Comparison of ENCODE assay signal across 8 cellular contexts in genomic region chr15:94230436-94230885, GRCh38. TPM values are rescaled to one million over a fixed set of nuclear protein-coding genes. Genes with fewer than 3 reads are reported as not detected.
DNase-seq lines count a peak whose midpoint lies in the region; FAIRE-seq and TF ChIP-seq lines count a peak whose summit lies in the region.

No MANE protein-coding gene starts in this region.

- no peaks in the 10 kb centered on the region for H4K20me1 ChIP-seq in keratinocyte (ENCODE audit: control insufficient read depth, extremely low read depth, insufficient read depth, low read length)

- no peaks in the 10 kb centered on the region for H3K36me3 ChIP-seq in adipocyte (ENCODE audit: control insufficient read depth, insufficient read depth, low read length, severe bottlenecking)
- no peaks in the 10 kb centered on the region for H3K36me3 ChIP-seq in keratinocyte (ENCODE audit: control insufficient read depth in 2 of 2, extremely low read depth in 1 of 2, insufficient read depth in 2 of 2, low read length in 2 of 2)
- H3K36me3 ChIP-seq in stomach, result no peaks in the 10 kb centered on the region

- H3K4me1 ChIP-seq in adipocyte (ENCODE audit: control insufficient read depth, insufficient read depth, low read length), result peaks cover 51% of the 10 kb centered on the region
- peaks cover 45% of the 10 kb centered on the region for H3K4me1 ChIP-seq in keratinocyte (ENCODE audit: control insufficient read depth, extremely low read depth, insufficient read depth, low read length)
- H3K4me1 ChIP-seq in stomach, result peaks cover 0 to 45% (median 21%) of the 10 kb centered on the region in 4 donors

- 9 to 20% (median 14%) methylated on average over 11 of the region's 11 CpGs for WGBS in stomach, 5 donors

- DNase-seq in NCI-H1694 treated with DMSO at 0.1 percent for 48 hours (lab: John Stamatoyannopoulos, UW) (peak; percentile 2), NCI-H1694 (lab: John Stamatoyannopoulos, UW) (no peak), adipocyte (ENCODE audit: low read depth) (no peak), keratinocyte (ENCODE audit: low read depth, low spot score) (no peak), stomach (no peak), NCI-H510A treated with DMSO at 0.1 percent for 48 hours (lab: John Stamatoyannopoulos, UW) (no peak), NOMO-1 treated with DMSO at 0.1 percent for 48 hours (lab: John Stamatoyannopoulos, UW; ENCODE audit: unreplicated experiment) (no peak)
- no peak for DNase-seq in NK-92 treated with Interleukin-12 subunit alpha and Interleukin-12 subunit beta, amount 100 ng/mL, for 24 hours (lab: John Stamatoyannopoulos, UW)

- H3K4me2 ChIP-seq in keratinocyte (ENCODE audit: control insufficient read depth, extremely low read depth, insufficient read depth, low read depth, low read length), result peak overlapping the region; percentile 95

- peaks cover 35% of the 10 kb centered on the region for H3K79me2 ChIP-seq in keratinocyte (ENCODE audit: control insufficient read depth, insufficient read depth, low read length)

- H3K9ac ChIP-seq in adipocyte (ENCODE audit: low read length) (peak overlapping the region; percentile 87), keratinocyte (ENCODE audit: control insufficient read depth, extremely low read depth, insufficient read depth, low read length) (peak overlapping the region; percentile 95)

- intact Hi-C loops in stomach (cut with DNase I; ENCODE audit: low total_unique reads), result no loop called here

- H3K27ac ChIP-seq in keratinocyte (ENCODE audit: control insufficient read depth, insufficient read depth, low read length), result peak overlapping the region; percentile 99
- peak overlapping the region; percentile 78 to 91 (median 85) for H3K27ac ChIP-seq in stomach

- TF ChIP-seq CTCF in keratinocyte (optimal IDR thresholded peaks at IDR 0.05 in 1 of 3, IDR thresholded peaks at IDR 0.05 in 1 of 3, conservative IDR thresholded peaks at IDR 0.05 in 1 of 3; ENCODE audit: extremely low read depth in 1 of 3, insufficient read depth in 2 of 3, low read length in 3 of 3) (no peak), stomach (IDR thresholded peaks at IDR 0.05) (no peak)

- peak; percentile 20 for FAIRE-seq in keratinocyte (lab: Jason Lieb, UNC)

- no peaks in the 10 kb centered on the region for H3K9me1 ChIP-seq in keratinocyte (ENCODE audit: control insufficient read depth, extremely low read depth, insufficient read depth, low read length)

- H3K4me3 ChIP-seq in adipocyte (ENCODE audit: low read length), result peak overlapping the region; percentile 86
- peak overlapping the region; percentile 67 to 96 (median 93) for H3K4me3 ChIP-seq in keratinocyte (ENCODE audit: control insufficient read depth in 2 of 3, extremely low read depth in 1 of 3, insufficient read depth in 2 of 3, low read depth in 1 of 3, low read length in 3 of 3)
- peak overlapping the region; percentile 61 to 71 (median 64) for H3K4me3 ChIP-seq in stomach

- no peak for TF ChIP-seq POLR2A in stomach (IDR thresholded peaks at IDR 0.05)

- no peaks in the 10 kb centered on the region for H3K27me3 ChIP-seq in adipocyte (replicated peaks; ENCODE audit: control insufficient read depth, insufficient read depth, low read length)
- no peaks in the 10 kb centered on the region for H3K27me3 ChIP-seq in keratinocyte (ENCODE audit: control insufficient read depth, extremely low read depth, insufficient read depth, low read length)
- no peaks in the 10 kb centered on the region for H3K27me3 ChIP-seq in stomach

- dilution Hi-C loops in keratinocyte (cut with MboI; ENCODE audit: extremely low pct_ligation_motif_present, low sequenced_read_pairs), result no loop called here

- H3K9me3 ChIP-seq in adipocyte (ENCODE audit: control insufficient read depth, low read length), result no peaks in the 10 kb centered on the region
- H3K9me3 ChIP-seq in keratinocyte (ENCODE audit: control insufficient read depth, low read depth, low read length), result no peaks in the 10 kb centered on the region
- no peaks in the 10 kb centered on the region for H3K9me3 ChIP-seq in stomach

- no peak for TF ChIP-seq EP300 in stomach (IDR thresholded peaks at IDR 0.05)

- H2AFZ ChIP-seq in keratinocyte (ENCODE audit: control insufficient read depth, low read length), result peak overlapping the region; percentile 95

RNA-seq across cellular contexts. Expression of gene MCTP2, which starts 0.9 kb away (rescaled TPM):
- 21.2 to 22.4 TPM (median 22.0 TPM) in 3 replicates for polyA plus RNA-seq in keratinocyte
- polyA plus RNA-seq in keratinocyte (2011; ENCODE audit: low read depth), result 6.9 TPM
- 12.4 and 15.5 TPM in 2 replicates for polyA plus RNA-seq in keratinocyte (2011; cell fraction: cytosol; rRNA removed)
- 46.6 and 49.7 TPM in 2 replicates for polyA plus RNA-seq in keratinocyte (2011; cell fraction: nucleus; rRNA removed)
- 6.9 and 8.9 TPM in 2 replicates for polyA plus RNA-seq in keratinocyte (2012; ENCODE audit: low replicate concordance)
- 27.5 to 59.2 TPM (median 50.0 TPM) in 3 replicates for polyA minus RNA-seq in keratinocyte
- 22.1 TPM for polyA minus RNA-seq in keratinocyte (2011; cell fraction: cytosol; rRNA and poly(A)+ RNA removed)
- 39.6 and 63.1 TPM in 2 replicates for polyA minus RNA-seq in keratinocyte (2011; cell fraction: nucleus; rRNA and poly(A)+ RNA removed)
- 10 to 100 TPM in 4 of 5 donors, 1 to 10 TPM in 1; 7.1 to 62.4 (median 34.8) TPM for total RNA-seq in stomach
- 1 to 10 TPM; 2.8 to 5.9 (median 5.8) TPM for polyA plus RNA-seq in stomach
